17 cellular contexts compared by ENCODE assay signal in the genomic region with DNA sequence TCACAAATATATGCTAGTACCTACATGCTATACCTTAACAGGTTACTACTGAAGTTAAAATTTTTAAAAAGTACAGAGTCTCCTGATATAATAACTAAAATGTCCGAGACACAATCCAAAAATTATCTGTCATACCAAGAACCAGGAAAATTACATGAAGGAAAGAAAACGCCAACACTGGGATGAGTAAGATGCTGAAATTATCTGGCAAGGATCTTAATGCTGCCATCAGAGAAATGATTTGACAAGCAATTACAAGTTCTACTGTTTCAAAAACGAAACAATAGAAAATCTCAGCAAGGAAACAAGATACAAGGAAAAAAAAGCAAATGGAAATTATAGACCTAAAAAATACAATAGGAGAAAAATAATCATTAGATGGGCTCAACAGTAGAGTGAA.
DNase-seq lines count a peak whose midpoint lies in the region; ATAC-seq and TF ChIP-seq lines count a peak whose summit lies in the region.
"Had no signal": no experiment of that assay in that cellular context is flagged by ENCODE, and none has a peak within 500 bp of the region (broad histone marks: within the 10 kb centered on the region; RNA-seq: fewer than 3 reads in every experiment).

No MANE protein-coding gene starts in this region.

- DNase-seq in right cardiac atrium = no peak
- no peak for DNase-seq in left ventricle myocardium superior
- no peak for DNase-seq in epithelial cell of prostate (ENCODE audit: low read depth, low spot score)
- no peak for DNase-seq in psoas muscle
- DNase-seq in hepatocyte (ENCODE audit: low spot score) = no peak
- DNase-seq in effector memory CD4-positive, alpha-beta T cell = no peak
- DNase-seq: activated CD8-positive, alpha-beta T cell treated with anti-CD3 and anti-CD28 coated beads for 36 hours; activated T-cell treated with anti-CD3 and anti-CD28 coated beads for 4 hours; NCI-H1092 treated with DMSO at 0.1 percent for 48 hours; NCI-H1930; NCI-H226; NCI-H774; stimulated activated CD4-positive, alpha-beta T cell treated with anti-CD3 and anti-CD28 coated beads, Interleukin-4, amount 100 ng/mL, for 4 hours; stimulated activated naive CD8-positive, alpha-beta T cell treated with anti-CD3 and anti-CD28 coated beads, Interleukin-15, amount 100 ng/mL, for 72 hours; upper lobe of left lung had no signal

- TF ChIP-seq CTCF in psoas muscle (IDR thresholded peaks at IDR 0.05) = peak; percentile 5
- TF ChIP-seq CTCF in hepatocyte (IDR thresholded peaks at IDR 0.05; ENCODE audit: poor library complexity) = no peak

- peaks cover 2% of the 10 kb centered on the region for H3K9me3 ChIP-seq in right cardiac atrium (ENCODE audit: control insufficient read depth, low read length)
- peaks cover 9% of the 10 kb centered on the region for H3K9me3 ChIP-seq in psoas muscle
- no peaks in the 10 kb centered on the region for H3K9me3 ChIP-seq in hepatocyte (ENCODE audit: low read depth)
- peaks cover 4% of the 10 kb centered on the region for H3K9me3 ChIP-seq in effector memory CD4-positive, alpha-beta T cell (ENCODE audit: control insufficient read depth, low read length)
- H3K9me3 ChIP-seq: prostate gland had no signal

- no peak overlapping the region for H2AFZ ChIP-seq in hepatocyte

- intact Hi-C loops in right cardiac atrium (cut with DNase I) (loop anchor here in 1 of 4 donors (10.0 kb wide), 1 partner anchor 88 kb away; the partner anchor contains the start of gene UBE3A), left ventricle myocardium superior (cut with micrococcal nuclease) (no loop called here), psoas muscle (cut with DNase I) (no loop called here)

- H4K20me1 ChIP-seq in hepatocyte (ENCODE audit: insufficient read depth, poor library complexity, severe bottlenecking) = no peaks in the 10 kb centered on the region

- H3K79me2 ChIP-seq in hepatocyte = peaks cover 13% of the 10 kb centered on the region

- H3K27ac ChIP-seq in right cardiac atrium (ENCODE audit: low read length) (peak overlapping the region; percentile 97), epithelial cell of prostate (peak overlapping the region; percentile 28), psoas muscle (peak overlapping the region; percentile 68), hepatocyte (no peak overlapping the region)
- H3K27ac ChIP-seq in effector memory CD4-positive, alpha-beta T cell (ENCODE audit: insufficient read depth, low read length, poor library complexity, severe bottlenecking) = no peak overlapping the region
- H3K27ac ChIP-seq: prostate gland, upper lobe of left lung had no signal

- H3K9me2 ChIP-seq in hepatocyte (replicated peaks; ENCODE audit: insufficient read depth) = no peaks in the 10 kb centered on the region

- no peak overlapping the region for H3K4me2 ChIP-seq in hepatocyte

- ATAC-seq in right cardiac atrium (no peak), left ventricle myocardium superior (no peak), psoas muscle (peak; percentile 6 to 63 (median 38)), GM21390 (IDR thresholded peaks at IDR 0.05; ENCODE audit: unreplicated experiment) (no peak)
- ATAC-seq: activated CD8-positive, alpha-beta T cell treated with anti-CD3 and anti-CD28 coated beads for 36 hours; stimulated activated naive CD8-positive, alpha-beta T cell treated with anti-CD3 and anti-CD28 coated beads, Interleukin-15, amount 100 ng/mL, for 72 hours had no signal

- peaks cover 0 to 5% of the 10 kb centered on the region in 2 donors for H3K36me3 ChIP-seq in psoas muscle (ENCODE audit: insufficient read depth in 1 of 2, low read depth in 1 of 2)
- H3K36me3 ChIP-seq in hepatocyte (replicated peaks; ENCODE audit: insufficient read depth, low read depth) = peaks cover 3% of the 10 kb centered on the region
- peaks cover 12% of the 10 kb centered on the region for H3K36me3 ChIP-seq in effector memory CD4-positive, alpha-beta T cell (ENCODE audit: control insufficient read depth, insufficient read depth, low read length)
- H3K36me3 ChIP-seq: prostate gland had no signal

- no peaks in the 10 kb centered on the region for H3K27me3 ChIP-seq in right cardiac atrium (ENCODE audit: control insufficient read depth, insufficient read depth)
- no peaks in the 10 kb centered on the region for H3K27me3 ChIP-seq in psoas muscle (ENCODE audit: insufficient read depth in 3 of 3, low read length in 2 of 3)
- no peaks in the 10 kb centered on the region for H3K27me3 ChIP-seq in hepatocyte
- H3K27me3 ChIP-seq in effector memory CD4-positive, alpha-beta T cell (replicated peaks; ENCODE audit: control insufficient read depth, insufficient read depth, low read length, poor library complexity, severe bottlenecking) = no peaks in the 10 kb centered on the region
- H3K27me3 ChIP-seq: upper lobe of left lung had no signal

- H3K4me1 ChIP-seq in right cardiac atrium (ENCODE audit: control insufficient read depth, insufficient read depth, low read length) = peaks cover 2% of the 10 kb centered on the region
- peaks cover 18% of the 10 kb centered on the region for H3K4me1 ChIP-seq in psoas muscle
- no peaks in the 10 kb centered on the region for H3K4me1 ChIP-seq in hepatocyte (ENCODE audit: insufficient read depth)
- H3K4me1 ChIP-seq in effector memory CD4-positive, alpha-beta T cell (ENCODE audit: control insufficient read depth, insufficient read depth, low read length, poor library complexity, severe bottlenecking) = no peaks in the 10 kb centered on the region
- H3K4me1 ChIP-seq: prostate gland, upper lobe of left lung had no signal

- H3K4me3 ChIP-seq in right cardiac atrium (ENCODE audit: low read length) = no peak overlapping the region
- H3K4me3 ChIP-seq in psoas muscle = no peak overlapping the region
- no peak overlapping the region for H3K4me3 ChIP-seq in hepatocyte
- no peak overlapping the region for H3K4me3 ChIP-seq in effector memory CD4-positive, alpha-beta T cell (ENCODE audit: insufficient read depth, low read depth, low read length, poor library complexity, severe bottlenecking)
- H3K4me3 ChIP-seq: prostate gland, upper lobe of left lung had no signal

- 94% methylated on average over 3 of the region's 3 CpGs for WGBS in right cardiac atrium
- 70 to 90% (median 76%) methylated on average over 3 of the region's 3 CpGs for WGBS in psoas muscle, 3 donors
- 93% methylated on average over 3 of the region's 3 CpGs for WGBS in hepatocyte (ENCODE audit: low lambda C conversion rate, missing lambda C conversion rate)

Comparison
In these comparisons a context has a peak if more than half of its experiments do, and no peak if none do; other contexts are left out.
1. ATAC-seq: peak in psoas muscle (4 of 4); none in right cardiac atrium (0 of 2), left ventricle myocardium superior (single experiment) and GM21390 (single experiment).
2. H3K27ac ChIP-seq: peak in right cardiac atrium (single experiment), epithelial cell of prostate (single experiment) and psoas muscle (single experiment); none in hepatocyte (single experiment) and effector memory CD4-positive, alpha-beta T cell (single experiment).